Comparison of ENCODE assay signal across 19 cellular contexts in the genomic region with DNA sequence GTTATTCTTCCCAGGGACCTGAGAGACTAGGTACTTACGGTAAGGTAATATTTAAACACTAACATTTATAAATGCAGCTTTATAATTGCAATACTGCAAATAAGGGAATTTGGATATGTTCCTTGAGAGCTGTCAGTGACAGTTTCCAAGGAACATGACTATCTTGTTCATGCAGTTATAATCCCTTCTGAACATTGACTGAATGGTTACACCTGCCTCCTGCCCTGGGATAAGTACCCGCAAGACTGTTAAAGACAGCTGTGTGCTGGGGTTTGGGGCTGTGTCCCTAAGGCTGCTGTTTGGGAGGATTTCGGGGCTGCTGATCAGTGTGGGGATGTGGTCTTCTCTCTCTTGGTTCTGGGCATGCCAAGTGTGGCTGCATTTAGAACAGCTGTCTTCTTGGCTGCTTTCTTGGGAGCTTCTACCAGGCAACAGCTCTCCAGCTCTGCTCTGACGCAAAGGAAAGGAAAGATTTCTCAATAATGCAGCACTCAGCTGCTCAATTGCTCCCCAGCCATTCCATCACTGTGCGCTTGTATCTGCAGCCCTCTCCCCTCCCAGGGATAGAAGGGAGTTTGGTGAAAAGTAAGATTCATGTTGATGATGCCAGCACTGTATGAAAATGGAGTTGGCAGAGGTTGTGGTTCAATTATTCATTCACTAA.
A peak's percentile ranks its signal among the peaks of the same experiment; 100 is the strongest.
DNase-seq lines count a peak whose midpoint lies in the region; ATAC-seq and TF ChIP-seq lines count a peak whose summit lies in the region.
"Had no signal": no experiment of that assay in that cellular context is flagged by ENCODE, and none has a peak within 500 bp of the region (broad histone marks: within the 10 kb centered on the region; RNA-seq: fewer than 3 reads in every experiment).

No MANE protein-coding gene starts in this region.

- H4K20me1 ChIP-seq in IMR-90 (ENCODE audit: insufficient read depth, low read length) (no peaks in the 10 kb centered on the region), H9 (ENCODE audit: control insufficient read depth, insufficient read depth, insufficient read length) (no peaks in the 10 kb centered on the region)

- H4K91ac ChIP-seq in IMR-90 (ENCODE audit: insufficient read depth, low read depth, low read length) = peak overlapping the region; percentile 28; the same call in 1 of the 2 replicates
- H4K91ac ChIP-seq in H9 (ENCODE audit: insufficient read length, low read depth, low read length) = no peak overlapping the region

- in situ Hi-C loops in IMR-90 (cut with MboI; ENCODE audit: low sequenced_read_pairs) = no loop called here

- H3K36me3 Mint-ChIP-seq in endothelial cell (ENCODE audit: low read depth, unreplicated experiment) (peaks cover 32% of the 10 kb centered on the region), H9 (ENCODE audit: insufficient read depth in 1 of 3, low read depth in 3 of 3) (no peaks in the 10 kb centered on the region)
- H3K36me3 Mint-ChIP-seq: CD8-positive, alpha-beta T cell; IgD-negative memory B cell; naive thymus-derived CD8-positive, alpha-beta T cell had no signal

- H3K9ac ChIP-seq in IMR-90 (ENCODE audit: low read depth, low read length) (no peak overlapping the region), H9 (ENCODE audit: extremely low read depth, insufficient read length, low read length) (no peak overlapping the region)

- H3K18ac ChIP-seq in IMR-90 (ENCODE audit: low read depth, low read length) = no peak overlapping the region
- H3K18ac ChIP-seq in H9 (ENCODE audit: insufficient read length, low read depth, low read length) = no peak overlapping the region

- H3K14ac ChIP-seq in IMR-90 (replicated peaks; ENCODE audit: low read depth, low read length) (no peak overlapping the region), H9 (ENCODE audit: insufficient read depth, low read length) (no peak overlapping the region; the same call in 1 of the 2 replicates)

- H2BK12ac ChIP-seq in H9 (ENCODE audit: insufficient read length, low read depth, low read length) = no peak overlapping the region

- no peaks in the 10 kb centered on the region for H3K79me2 ChIP-seq in H9 (ENCODE audit: insufficient read depth, low read length)

- H3K79me1 ChIP-seq in IMR-90 (ENCODE audit: low read depth in 1 of 2, low read length in 2 of 2) (no peaks in the 10 kb centered on the region; a peak in 1 of 4 replicates), H9 (ENCODE audit: insufficient read depth, low read depth, low read length, poor library complexity, severe bottlenecking) (no peaks in the 10 kb centered on the region)

- no peaks in the 10 kb centered on the region for H3K23me2 ChIP-seq in H9 (ENCODE audit: insufficient read length, low read depth, low read length, poor library complexity, severe bottlenecking)

- H3K23ac ChIP-seq in IMR-90 (ENCODE audit: low read depth, low read length) (no peak overlapping the region), H9 (ENCODE audit: insufficient read length, low read depth, low read length) (no peak overlapping the region)

- H3K4me1 ChIP-seq in IMR-90 (ENCODE audit: control insufficient read depth, insufficient read depth, low read length) (peaks cover 2% of the 10 kb centered on the region; the same call in 1 of the 2 replicates), left lung (peaks cover 0 to 9% of the 10 kb centered on the region in 2 donors), uterus (no peaks in the 10 kb centered on the region), H9 (ENCODE audit: insufficient read depth, low read length) (no peaks in the 10 kb centered on the region)
- H3K4me1 ChIP-seq: colonic mucosa, prostate gland had no signal

- H3K4me3 ChIP-seq in IMR-90 (ENCODE audit: insufficient read depth, low read depth, low read length) (no peak overlapping the region), left lung (no peak overlapping the region), uterus (no peak overlapping the region)
- H3K4me3 ChIP-seq: colonic mucosa, PC-9, prostate gland had no signal

- ATAC-seq in IMR-90 (ENCODE audit: low read depth) (peak; percentile 86), left lung (peak; percentile 74), HG03520 (IDR thresholded peaks at IDR 0.05; ENCODE audit: unreplicated experiment) (no peak)
- ATAC-seq: CD8-positive, alpha-beta T cell; left lobe of liver; naive thymus-derived CD8-positive, alpha-beta T cell; SK-N-SH treated with all-trans-retinoic acid at 6 μM for 48 hours had no signal

- H3K56ac ChIP-seq in IMR-90 (ENCODE audit: extremely low read depth, insufficient read depth, low read length) = no peak overlapping the region
- H3K56ac ChIP-seq in H9 (ENCODE audit: insufficient read length, low read depth, low read length) = no peak overlapping the region

- no CpG with 5 or more reads among the region's 5 CpGs for WGBS in IMR-90 (ENCODE audit: extremely low coverage in 2 of 2, insufficient read length in 1 of 2), 2 experiments
- no CpG with 5 or more reads among the region's 5 CpGs for WGBS in H9 (ENCODE audit: extremely low coverage, insufficient read length, low lambda C conversion rate)

- H2BK120ac ChIP-seq in IMR-90 (ENCODE audit: low read depth, low read length) (peak overlapping the region; percentile 49), H9 (ENCODE audit: low read depth, low read length, poor library complexity, severe bottlenecking) (no peak overlapping the region)

- H4K8ac ChIP-seq in IMR-90 (ENCODE audit: low read depth in 2 of 2, low read length in 2 of 2) = peak overlapping the region in 1 of 2 experiments; percentile 36; a peak in 1 of 4 replicates
- no peak overlapping the region for H4K8ac ChIP-seq in H9 (replicated peaks; ENCODE audit: insufficient read length, low read depth, low read length)

- H3K9me3 ChIP-seq in IMR-90 (ENCODE audit: control insufficient read depth, insufficient read depth, low read length) (no peaks in the 10 kb centered on the region), left lung (no peaks in the 10 kb centered on the region), uterus (no peaks in the 10 kb centered on the region), H9 (ENCODE audit: control insufficient read depth, low read depth, low read length) (no peaks in the 10 kb centered on the region)
- H3K9me3 ChIP-seq: colonic mucosa, prostate gland had no signal

- dilution Hi-C loops in IMR-90 (cut with HindIII; ENCODE audit: low sequenced_read_pairs, unreplicated experiment) = no loop called here

- no peak for TF ChIP-seq POLR2A in IMR-90 (IDR thresholded peaks at IDR 0.05; ENCODE audit: low read depth, low read length)
- TF ChIP-seq POLR2A in uterus (IDR thresholded peaks at IDR 0.05) = no peak

- no TSS peak for BruUV-seq in IMR-90 (replicated peaks; lab: Mats Ljungman, UMichigan)

- H3K4me2 ChIP-seq in IMR-90 (ENCODE audit: low read depth, low read length) (peak overlapping the region; percentile 49; the same call in 1 of the 2 replicates), H9 (ENCODE audit: insufficient read depth, insufficient read length, low read length) (no peak overlapping the region)
- H3K4me2 ChIP-seq: PC-9 had no signal

- no peak overlapping the region for H3T11ph ChIP-seq in H9 (ENCODE audit: low read length)

- H3K4ac ChIP-seq in IMR-90 (ENCODE audit: low read depth, low read length) = no peak overlapping the region
- H3K4ac ChIP-seq in H9 (ENCODE audit: low read depth, low read length) = no peak overlapping the region

- H2BK15ac ChIP-seq in IMR-90 (ENCODE audit: low read depth, low read length) (no peak overlapping the region), H9 (ENCODE audit: low read depth, low read length) (no peak overlapping the region)

- no peaks in the 10 kb centered on the region for H3K27me3 ChIP-seq in IMR-90 (ENCODE audit: control insufficient read depth, insufficient read depth, low read length)
- no peaks in the 10 kb centered on the region for H3K27me3 ChIP-seq in left lung
- H3K27me3 ChIP-seq in uterus = no peaks in the 10 kb centered on the region
- H3K27me3 ChIP-seq in H9 (ENCODE audit: insufficient read depth, low read length) = no peaks in the 10 kb centered on the region
- H3K27me3 ChIP-seq: colonic mucosa had no signal

- H2AK9ac ChIP-seq in IMR-90 (replicated peaks; ENCODE audit: low read depth, low read length, poor library complexity) = no peak overlapping the region

- H3K27me3 Mint-ChIP-seq in endothelial cell (ENCODE audit: unreplicated experiment) (peaks cover 2% of the 10 kb centered on the region), H9 (ENCODE audit: low read depth) (no peaks in the 10 kb centered on the region)
- H3K27me3 Mint-ChIP-seq: IgD-negative memory B cell had no signal

- intact Hi-C loops in IMR-90 (cut with micrococcal nuclease) (no loop called here), left lung (cut with DNase I) (no loop called here), uterus (cut with DNase I; ENCODE audit: low total_unique reads) (no loop called here)

- H2AFZ ChIP-seq in IMR-90 (replicated peaks; ENCODE audit: low read length, poor library complexity) (no peak overlapping the region), H9 (ENCODE audit: low read length) (no peak overlapping the region)
- H2AFZ ChIP-seq: PC-9 had no signal

- peaks cover 26% of the 10 kb centered on the region for H3K4me1 Mint-ChIP-seq in endothelial cell (ENCODE audit: unreplicated experiment)
- H3K4me1 Mint-ChIP-seq in H9 = peaks cover 4 to 5% of the 10 kb centered on the region in 2 experiments
- H3K4me1 Mint-ChIP-seq: IgD-negative memory B cell; naive thymus-derived CD8-positive, alpha-beta T cell had no signal

- CTCF ChIA-PET in IMR-90 (lab: Yijun Ruan, JAX) = interaction anchor here (0.8 kb wide), 1 partner anchor 48 kb away, joined by 3 read pairs; no protein-coding TSS in a partner anchor

- no peaks in the 10 kb centered on the region for H3K36me3 ChIP-seq in IMR-90 (ENCODE audit: control insufficient read depth, insufficient read depth, low read length)
- H3K36me3 ChIP-seq in left lung = no peaks in the 10 kb centered on the region
- no peaks in the 10 kb centered on the region for H3K36me3 ChIP-seq in uterus
- H3K36me3 ChIP-seq: colonic mucosa, prostate gland, WERI-Rb-1 had no signal

- peak overlapping the region; percentile 27 for H3K4me3 Mint-ChIP-seq in endothelial cell (ENCODE audit: unreplicated experiment)
- H3K4me3 Mint-ChIP-seq in H9 = no peak overlapping the region
- H3K4me3 Mint-ChIP-seq: CD8-positive, alpha-beta T cell; naive thymus-derived CD8-positive, alpha-beta T cell had no signal

- H2BK20ac ChIP-seq in IMR-90 (ENCODE audit: low read depth, low read length) (peak overlapping the region; percentile 60; the same call in 1 of the 2 replicates), H9 (ENCODE audit: low read depth, low read length, poor library complexity, severe bottlenecking) (no peak overlapping the region)

- no peak overlapping the region for H3K27ac Mint-ChIP-seq in endothelial cell (ENCODE audit: unreplicated experiment)
- no peak overlapping the region for H3K27ac Mint-ChIP-seq in H9
- H3K27ac Mint-ChIP-seq: CD8-positive, alpha-beta T cell; IgD-negative memory B cell; naive thymus-derived CD8-positive, alpha-beta T cell had no signal

- H3K27ac ChIP-seq in IMR-90 (ENCODE audit: insufficient read depth, low read length) = peak overlapping the region; percentile 64; the same call in 1 of the 2 replicates
- H3K27ac ChIP-seq in left lung = no peak overlapping the region
- peak overlapping the region in 1 of 2 donors; percentile 17 for H3K27ac ChIP-seq in uterus
- no peak overlapping the region for H3K27ac ChIP-seq in H9 (ENCODE audit: insufficient read length, low read depth, low read length)
- H3K27ac ChIP-seq: colonic mucosa, PC-9, prostate gland, WERI-Rb-1 had no signal

- H2AK5ac ChIP-seq in IMR-90 (ENCODE audit: low read depth, low read length) (no peak overlapping the region), H9 (ENCODE audit: insufficient read length, low read length) (no peak overlapping the region)

- H2BK5ac ChIP-seq in IMR-90 (ENCODE audit: low read depth, low read length, poor library complexity, severe bottlenecking) (peak overlapping the region; percentile 22), H9 (ENCODE audit: insufficient read length, low read length) (no peak overlapping the region)

- no peaks in the 10 kb centered on the region for H3K9me3 Mint-ChIP-seq in endothelial cell (ENCODE audit: unreplicated experiment)
- no peaks in the 10 kb centered on the region for H3K9me3 Mint-ChIP-seq in H9
- H3K9me3 Mint-ChIP-seq: CD8-positive, alpha-beta T cell; naive thymus-derived CD8-positive, alpha-beta T cell had no signal

- H3K9me1 ChIP-seq in IMR-90 (ENCODE audit: insufficient read depth, low read length) = no peaks in the 10 kb centered on the region; the same call in 1 of the 2 replicates

- DNase-seq in IMR-90 = peak; percentile 90
- no peak for DNase-seq in endothelial cell (ENCODE audit: low spot score)
- DNase-seq in left lung = no peak
- peak; percentile 31 to 37 for DNase-seq in uterus
- no peak for DNase-seq in H9
- no peak for DNase-seq in NCI-H82 treated with DMSO at 0.1 percent for 48 hours (lab: John Stamatoyannopoulos, UW; ENCODE audit: unreplicated experiment)
- DNase-seq: activated CD8-positive, alpha-beta memory T cell treated with anti-CD3 and anti-CD28 coated beads for 24 hours; CD8-positive, alpha-beta T cell; colonic mucosa; naive thymus-derived CD8-positive, alpha-beta T cell; NCI-H2081; NCI-H748 treated with DMSO at 0.1 percent for 48 hours; PC-9; WERI-Rb-1 had no signal

- TF ChIP-seq RAD21 in IMR-90 (IDR thresholded peaks at IDR 0.05; ENCODE audit: low read length) = no peak

- TF ChIP-seq CTCF in IMR-90 (conservative IDR thresholded peaks at IDR 0.05; ENCODE audit: low read depth, low read length) = no peak
- TF ChIP-seq CTCF in endothelial cell (IDR thresholded peaks at IDR 0.05; ENCODE audit: unreplicated experiment) = no peak
- no peak for TF ChIP-seq CTCF in left lung (IDR thresholded peaks at IDR 0.05)
- TF ChIP-seq CTCF in uterus (IDR thresholded peaks at IDR 0.05) = no peak
- no peak for TF ChIP-seq CTCF in H9 (conservative IDR thresholded peaks at IDR 0.05)

- H4K5ac ChIP-seq in IMR-90 (ENCODE audit: low read depth, low read length) (no peak overlapping the region), H9 (ENCODE audit: insufficient read length, low read depth, low read length) (no peak overlapping the region)

- POLR2A ChIA-PET in IMR-90 (lab: Charles Lee; ENCODE audit: unreplicated experiment) = no interaction called here

Comparison
In these comparisons a context has a peak if more than half of its experiments do, and no peak if none do; other contexts are left out.
1. DNase-seq: peak in IMR-90 (single experiment) and uterus (2 of 2); none in endothelial cell (single experiment), left lung (0 of 2), H9 (single experiment) and NCI-H82 treated with DMSO at 0.1 percent for 48 hours (single experiment).